In genomic region chr7:55774327-55775050, GRCh38 we compare ENCODE assay signal across 12 cellular contexts.
DNase-seq lines count a peak whose midpoint lies in the region; FAIRE-seq and TF ChIP-seq lines count a peak whose summit lies in the region.
"Had no signal": no experiment of that assay in that cellular context is flagged by ENCODE, and none has a peak within 500 bp of the region (broad histone marks: within the 10 kb centered on the region; RNA-seq: fewer than 3 reads in every experiment).

No MANE protein-coding gene starts in this region.

- H3K27ac ChIP-seq in C4-2B (peak overlapping the region; percentile 43), SK-N-SH (ENCODE audit: low read depth in 2 of 2, low read length in 1 of 2) (no peak overlapping the region), keratinocyte (ENCODE audit: control insufficient read depth, insufficient read depth, low read length) (peak overlapping the region; percentile 60), neural progenitor cell (no peak overlapping the region)
- H3K27ac ChIP-seq: hepatocyte had no signal

- peaks cover 14% of the 10 kb centered on the region for H3K9me3 Mint-ChIP-seq in neural progenitor cell

- H3K4me2 ChIP-seq in SK-N-SH (no peak overlapping the region), keratinocyte (ENCODE audit: control insufficient read depth, extremely low read depth, insufficient read depth, low read depth, low read length) (peak overlapping the region; percentile 67), neural progenitor cell (no peak overlapping the region)
- H3K4me2 ChIP-seq: hepatocyte had no signal

- H3K9ac ChIP-seq in SK-N-SH: no peak overlapping the region
- H3K9ac ChIP-seq in keratinocyte (ENCODE audit: control insufficient read depth, extremely low read depth, insufficient read depth, low read length): peak overlapping the region; percentile 41
- no peak overlapping the region for H3K9ac ChIP-seq in neural progenitor cell

- TF ChIP-seq RAD21 in SK-N-SH (IDR thresholded peaks at IDR 0.05; ENCODE audit: low read length): no peak

- no peak overlapping the region for H3K27ac Mint-ChIP-seq in neural progenitor cell

- WGBS in SK-N-SH (ENCODE audit: low lambda C conversion rate): 39% methylated on average over 14 of the region's 14 CpGs

- no peaks in the 10 kb centered on the region for H3K4me1 Mint-ChIP-seq in neural progenitor cell

- H3K79me2 ChIP-seq in SK-N-SH (ENCODE audit: insufficient read depth) (no peaks in the 10 kb centered on the region), keratinocyte (ENCODE audit: control insufficient read depth, insufficient read depth, low read length) (no peaks in the 10 kb centered on the region), neural progenitor cell (ENCODE audit: low read depth) (no peaks in the 10 kb centered on the region)
- H3K79me2 ChIP-seq: hepatocyte had no signal

- CTCF ChIA-PET in SK-N-SH (lab: Yijun Ruan, JAX): no interaction called here

- peaks cover 7% of the 10 kb centered on the region for H3K27me3 Mint-ChIP-seq in neural progenitor cell (ENCODE audit: insufficient read depth, low read depth)

- POLR2A ChIA-PET in SK-N-SH (lab: Yijun Ruan, JAX): no interaction called here

- H3K9me3 ChIP-seq in SK-N-SH (no peaks in the 10 kb centered on the region), keratinocyte (ENCODE audit: control insufficient read depth, low read depth, low read length) (no peaks in the 10 kb centered on the region), neural progenitor cell (ENCODE audit: low read depth) (no peaks in the 10 kb centered on the region)

- DNase-seq in NCI-H146 (lab: John Stamatoyannopoulos, UW): peak; percentile 91
- peak; percentile 33 for DNase-seq in SK-N-SH
- DNase-seq in keratinocyte (ENCODE audit: low read depth, low spot score): peak; percentile 2
- DNase-seq in cerebellum (ENCODE audit: low spot score): no peak
- no peak for DNase-seq in neural progenitor cell (ENCODE audit: low spot score)
- no peak for DNase-seq in NCI-H524 treated with DMSO at 0.1 percent for 48 hours (lab: John Stamatoyannopoulos, UW)
- no peak for DNase-seq in amniotic stem cell (lab: John Stamatoyannopoulos, UW)
- DNase-seq: activated CD4-positive, alpha-beta T cell treated with anti-CD3 and anti-CD28 coated beads, Interleukin-2, amount 50 U/mL, for 4 hours; RPMI8226 had no signal

- H3K9me2 ChIP-seq in SK-N-SH: no peaks in the 10 kb centered on the region

- TF ChIP-seq EP300 in SK-N-SH (IDR thresholded peaks at IDR 0.05; ENCODE audit: borderline replicate concordance in 1 of 2, low read depth in 1 of 2, low read length in 1 of 2): no peak

- H3K9me1 ChIP-seq in keratinocyte (ENCODE audit: control insufficient read depth, extremely low read depth, insufficient read depth, low read length): no peaks in the 10 kb centered on the region

- TF ChIP-seq CTCF in C4-2B (conservative IDR thresholded peaks at IDR 0.05): no peak
- TF ChIP-seq CTCF in SK-N-SH (IDR thresholded peaks at IDR 0.05): no peak
- TF ChIP-seq CTCF in keratinocyte (optimal IDR thresholded peaks at IDR 0.05 in 1 of 3, IDR thresholded peaks at IDR 0.05 in 1 of 3, conservative IDR thresholded peaks at IDR 0.05 in 1 of 3; ENCODE audit: extremely low read depth in 1 of 3, insufficient read depth in 2 of 3, low read length in 3 of 3): no peak
- no peak for TF ChIP-seq CTCF in neural progenitor cell (IDR thresholded peaks at IDR 0.05)

- H3K36me3 ChIP-seq in SK-N-SH (replicated peaks in 1 of 2; ENCODE audit: control insufficient read depth in 1 of 2, insufficient read depth in 2 of 2, low read length in 1 of 2) (no peaks in the 10 kb centered on the region), keratinocyte (ENCODE audit: control insufficient read depth in 2 of 2, extremely low read depth in 1 of 2, insufficient read depth in 2 of 2, low read length in 2 of 2) (no peaks in the 10 kb centered on the region), neural progenitor cell (no peaks in the 10 kb centered on the region)

- H3K4me3 Mint-ChIP-seq in neural progenitor cell: no peak overlapping the region

- H4K20me1 ChIP-seq in SK-N-SH (ENCODE audit: insufficient read depth) (no peaks in the 10 kb centered on the region), keratinocyte (ENCODE audit: control insufficient read depth, extremely low read depth, insufficient read depth, low read length) (no peaks in the 10 kb centered on the region), neural progenitor cell (ENCODE audit: low read depth) (no peaks in the 10 kb centered on the region)

- FAIRE-seq in keratinocyte (lab: Jason Lieb, UNC): peak; percentile 100
- FAIRE-seq: GM12878 had no signal

- H3K36me3 Mint-ChIP-seq in neural progenitor cell: no peaks in the 10 kb centered on the region

- no peaks in the 10 kb centered on the region; the same call in 1 of the 2 replicates for H3K27me3 ChIP-seq in SK-N-SH (ENCODE audit: insufficient read depth)
- H3K27me3 ChIP-seq in keratinocyte (ENCODE audit: control insufficient read depth, extremely low read depth, insufficient read depth, low read length): no peaks in the 10 kb centered on the region
- H3K27me3 ChIP-seq in neural progenitor cell: no peaks in the 10 kb centered on the region
- H3K27me3 ChIP-seq: hepatocyte had no signal

- dilution Hi-C loops in keratinocyte (cut with MboI; ENCODE audit: extremely low pct_ligation_motif_present, low sequenced_read_pairs): no loop called here

- H3K4me3 ChIP-seq in SK-N-SH (ENCODE audit: low read depth in 2 of 2, low read length in 1 of 2): no peak overlapping the region
- H3K4me3 ChIP-seq in keratinocyte (ENCODE audit: control insufficient read depth in 2 of 3, extremely low read depth in 1 of 3, insufficient read depth in 2 of 3, low read depth in 1 of 3, low read length in 3 of 3): peak overlapping the region in 2 of 3 experiments; percentile 25 to 27
- H3K4me3 ChIP-seq in neural progenitor cell: no peak overlapping the region
- H3K4me3 ChIP-seq: GM12878, hepatocyte had no signal

- H3F3A ChIP-seq in SK-N-SH (replicated peaks; ENCODE audit: insufficient read depth) (no peaks in the 10 kb centered on the region), neural progenitor cell (ENCODE audit: low read depth) (no peaks in the 10 kb centered on the region)

- H2AFZ ChIP-seq in SK-N-SH (ENCODE audit: low read depth): no peak overlapping the region
- peak overlapping the region; percentile 56 for H2AFZ ChIP-seq in keratinocyte (ENCODE audit: control insufficient read depth, low read length)
- H2AFZ ChIP-seq in neural progenitor cell (replicated peaks): no peak overlapping the region
- H2AFZ ChIP-seq: hepatocyte had no signal

- H3K4me1 ChIP-seq in SK-N-SH (ENCODE audit: control insufficient read depth in 1 of 2, insufficient read depth in 2 of 2, low read depth in 1 of 2, low read length in 1 of 2) (no peaks in the 10 kb centered on the region), keratinocyte (ENCODE audit: control insufficient read depth, extremely low read depth, insufficient read depth, low read length) (peaks cover 6% of the 10 kb centered on the region), neural progenitor cell (no peaks in the 10 kb centered on the region)

TF ChIP-seq in SK-N-SH, 30 proteins besides CTCF, POLR2A, EP300 and RAD21 (continues in another document):
- TF ChIP-seq YY1 (IDR thresholded peaks at IDR 0.05; ENCODE audit: low read depth) (no peak), PBX3 (IDR thresholded peaks at IDR 0.05) (no peak), RXRA (IDR thresholded peaks at IDR 0.05; ENCODE audit: borderline replicate concordance, low read depth) (no peak), USF2 (IDR thresholded peaks at IDR 0.05; ENCODE audit: borderline replicate concordance, low read depth, low read length) (no peak), TEAD4 (IDR thresholded peaks at IDR 0.05; ENCODE audit: borderline replicate concordance, insufficient read depth) (no peak), TAF1 (IDR thresholded peaks at IDR 0.05; ENCODE audit: borderline replicate concordance, low read depth, low read length) (no peak), FOSL2 (IDR thresholded peaks at IDR 0.05; ENCODE audit: borderline replicate concordance, low read depth) (no peak), FOXJ3 (CRISPR knock-in tag; IDR thresholded peaks at IDR 0.05) (no peak), MAX (IDR thresholded peaks at IDR 0.05; ENCODE audit: low read depth) (no peak), IRF3 (IDR thresholded peaks at IDR 0.05; ENCODE audit: low read depth, low read length) (no peak), MEF2A (IDR thresholded peaks at IDR 0.05; ENCODE audit: borderline replicate concordance, low read depth) (no peak), RCOR1 (IDR thresholded peaks at IDR 0.05; ENCODE audit: low read length) (no peak), JUND (IDR thresholded peaks at IDR 0.05) (no peak), FOXM1 (IDR thresholded peaks at IDR 0.05; ENCODE audit: low read depth) (no peak), TCF12 (IDR thresholded peaks at IDR 0.05) (no peak)

Comparison
In these comparisons a context has a peak if more than half of its experiments do, and no peak if none do; other contexts are left out.
1. H3K27ac ChIP-seq: peak in C4-2B (single experiment) and keratinocyte (single experiment); none in SK-N-SH (0 of 2) and neural progenitor cell (single experiment).
2. DNase-seq: peak in NCI-H146 (single experiment), SK-N-SH (single experiment) and keratinocyte (single experiment); none in cerebellum (single experiment), neural progenitor cell (single experiment), NCI-H524 treated with DMSO at 0.1 percent for 48 hours (single experiment) and amniotic stem cell (single experiment).
3. H3K4me3 ChIP-seq: peak in keratinocyte (2 of 3); none in SK-N-SH (0 of 2) and neural progenitor cell (single experiment).